8 cellular contexts compared by ENCODE assay signal in genomic region chr11:19713221-19714092, GRCh38. TPM values are rescaled to one million over a fixed set of nuclear protein-coding genes. Genes with fewer than 3 reads are reported as not detected.
DNase-seq lines count a peak whose midpoint lies in the region; ATAC-seq, FAIRE-seq and TF ChIP-seq lines count a peak whose summit lies in the region.

No MANE protein-coding gene starts in this region.

- H3K36me3 Mint-ChIP-seq in memory B cell, result no peaks in the 10 kb centered on the region

- in situ Hi-C loops in GM13976 (cut with MboI; ENCODE audit: low sequenced_read_pairs, unreplicated experiment) (no loop called here), brain microvascular endothelial cell (cut with HindIII; ENCODE audit: low pct_ligation_motif_present, low sequenced_read_pairs) (no loop called here)

- no peaks in the 10 kb centered on the region for H3K9me3 Mint-ChIP-seq in memory B cell

- peaks cover 13% of the 10 kb centered on the region for H3K27me3 Mint-ChIP-seq in memory B cell

- no peak for ATAC-seq in memory B cell (ENCODE audit: low read depth)
- ATAC-seq in upper lobe of right lung, result no peak
- ATAC-seq in GM21360 (IDR thresholded peaks at IDR 0.05; ENCODE audit: unreplicated experiment), result no peak
- ATAC-seq in HG02938 (IDR thresholded peaks at IDR 0.05; ENCODE audit: unreplicated experiment), result no peak

- intact Hi-C loops in upper lobe of right lung (cut with DNase I), result no loop called here

- no peaks in the 10 kb centered on the region for H3K27me3 ChIP-seq in brain microvascular endothelial cell (replicated peaks)
- H3K27me3 ChIP-seq in upper lobe of right lung, result peaks cover 12% of the 10 kb centered on the region

- H3K27ac Mint-ChIP-seq in memory B cell, result no peak overlapping the region

- peak; percentile 16 for DNase-seq in GM13976 (ENCODE audit: low spot score)
- DNase-seq in HS-27A (ENCODE audit: low read depth), result peak; percentile 7
- DNase-seq in brain microvascular endothelial cell, result peak; percentile 4
- DNase-seq in memory B cell (ENCODE audit: low spot score in 2 of 2), result peak in 1 of 2 donors; percentile 3
- no peak for DNase-seq in upper lobe of right lung
- DNase-seq in urothelium cell line (ENCODE audit: low spot score), result no peak

- no peaks in the 10 kb centered on the region for H3K36me3 ChIP-seq in brain microvascular endothelial cell (replicated peaks)
- no peaks in the 10 kb centered on the region for H3K36me3 ChIP-seq in upper lobe of right lung

- TF ChIP-seq CTCF in GM13976 (IDR thresholded peaks at IDR 0.05; ENCODE audit: borderline replicate concordance, control extremely low read depth, extremely low read depth, insufficient read depth, missing control alignments) (no peak), brain microvascular endothelial cell (IDR thresholded peaks at IDR 0.05; ENCODE audit: low read depth, low read length, missing control alignments) (no peak), upper lobe of right lung (IDR thresholded peaks at IDR 0.05) (no peak)

- H3K4me3 ChIP-seq in brain microvascular endothelial cell (ENCODE audit: low read depth, low read length) (peak overlapping the region; percentile 80), upper lobe of right lung (peak overlapping the region; percentile 64)

- H3K4me3 Mint-ChIP-seq in memory B cell, result peak overlapping the region; percentile 86

- no peak for FAIRE-seq in urothelium cell line (lab: Jason Lieb, UNC)

- peaks cover 24% of the 10 kb centered on the region for H3K4me1 ChIP-seq in upper lobe of right lung

- peak overlapping the region; percentile 91 for H3K27ac ChIP-seq in brain microvascular endothelial cell
- H3K27ac ChIP-seq in upper lobe of right lung, result peak overlapping the region; percentile 51

- peaks cover 11% of the 10 kb centered on the region for H3K4me1 Mint-ChIP-seq in memory B cell

- H3K9me3 ChIP-seq in upper lobe of right lung, result no peaks in the 10 kb centered on the region

RNA-seq across cellular contexts. Expression of gene NAV2, which starts 0.8 kb away (rescaled TPM):
- total RNA-seq in upper lobe of right lung, result 44.8 TPM

Comparison
In these comparisons a context has a peak if more than half of its experiments do, and no peak if none do; other contexts are left out.
1. DNase-seq: peak in GM13976 (single experiment), HS-27A (single experiment) and brain microvascular endothelial cell (single experiment); none in upper lobe of right lung (single experiment) and urothelium cell line (single experiment).